18 cellular contexts compared by ENCODE assay signal in the genomic region with DNA sequence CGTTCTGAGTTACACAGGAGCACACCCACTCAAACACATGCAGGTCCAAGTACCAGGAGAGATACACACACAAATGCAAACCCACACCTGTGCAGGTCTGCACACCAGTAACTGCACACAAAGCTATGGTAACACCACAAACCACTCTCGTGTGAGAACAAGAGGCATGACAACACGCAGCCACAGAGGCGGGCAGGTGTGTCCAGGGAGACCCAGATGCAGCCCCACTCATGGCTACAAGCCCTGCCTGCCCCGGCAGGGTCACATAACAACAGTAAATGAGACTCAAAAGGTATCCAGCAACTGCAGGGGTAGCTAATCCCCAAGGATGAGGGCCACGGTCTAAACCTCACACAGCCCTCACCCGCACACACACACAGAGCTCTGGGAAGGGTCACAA. TPM values are rescaled to one million over a fixed set of nuclear protein-coding genes. Genes with fewer than 3 reads are reported as not detected.
DNase-seq lines count a peak whose midpoint lies in the region; ATAC-seq, FAIRE-seq and TF ChIP-seq lines count a peak whose summit lies in the region.
"Had no signal": no experiment of that assay in that cellular context is flagged by ENCODE, and none has a peak within 500 bp of the region (broad histone marks: within the 10 kb centered on the region; RNA-seq: fewer than 3 reads in every experiment).

No MANE protein-coding gene starts in this region.

- no peak overlapping the region for H2AFZ ChIP-seq in OCI-LY7 (ENCODE audit: low read length)
- H2AFZ ChIP-seq in neuronal stem cell (ENCODE audit: low read length), result no peak overlapping the region

- H4K20me1 ChIP-seq in OCI-LY7 (ENCODE audit: insufficient read depth, low read length), result no peaks in the 10 kb centered on the region

- no peak overlapping the region for H2BK5ac ChIP-seq in neuronal stem cell (ENCODE audit: low read length)

- no peak for TF ChIP-seq RAD21 in A549 (conservative IDR thresholded peaks at IDR 0.05 in 1 of 2, IDR thresholded peaks at IDR 0.05 in 1 of 2)

- no peaks in the 10 kb centered on the region for H3K9me3 Mint-ChIP-seq in naive B cell
- H3K9me3 Mint-ChIP-seq: activated B cell treated with CpG ODN at 0.5 μM for 24 hours; activated CD8-positive, alpha-beta T cell treated with anti-CD3 and anti-CD28 coated beads for 36 hours; activated naive CD4-positive, alpha-beta T cell treated with anti-CD3 and anti-CD28 coated beads, Interleukin-2, amount 10 ng/mL, durations not matched to agents 7 days and 5 days; activated T-cell treated with anti-CD3 and anti-CD28 coated beads, Interleukin-2, amount 50 U/mL, for 24 hours; T-helper 1 cell treated with Interleukin-12 subunit alpha and Interleukin-12 subunit beta and Interleukin-4 antibody, amounts not matched to agents 30 μg/mL and 1 μg/mL, for 36 hours had no signal

- no peaks in the 10 kb centered on the region for H3K79me1 ChIP-seq in neuronal stem cell (ENCODE audit: low read depth, low read length)

- no peak overlapping the region for H4K8ac ChIP-seq in neuronal stem cell (ENCODE audit: low read depth, low read length)

- no peak overlapping the region for H2BK12ac ChIP-seq in neuronal stem cell (ENCODE audit: low read length)

- no peak overlapping the region for H4K91ac ChIP-seq in neuronal stem cell (ENCODE audit: low read depth, low read length, poor library complexity)

- H3K9ac ChIP-seq in neuronal stem cell (ENCODE audit: low read depth, low read length, poor library complexity), result no peak overlapping the region

- H3K36me3 Mint-ChIP-seq in naive B cell, result no peaks in the 10 kb centered on the region
- H3K36me3 Mint-ChIP-seq: activated naive CD4-positive, alpha-beta T cell treated with anti-CD3 and anti-CD28 coated beads, Interleukin-2, amount 10 ng/mL, durations not matched to agents 7 days and 5 days had no signal

- no peak for FAIRE-seq in A549 (lab: Jason Lieb, UNC)

- no peak overlapping the region for H3K14ac ChIP-seq in neuronal stem cell (ENCODE audit: low read length)

- intact Hi-C loops in dorsolateral prefrontal cortex (cut with DNase I), result loop anchor here in 1 of 2 donors (5.0 kb wide), 1 partner anchor 36 kb away; no protein-coding TSS in a partner anchor
- intact Hi-C loops in OCI-LY7 (cut with micrococcal nuclease; ENCODE audit: unreplicated experiment), result no loop called here
- intact Hi-C loops in lower leg skin (cut with DNase I; ENCODE audit: low total_unique reads), result no loop called here

- H3K27ac Mint-ChIP-seq in naive B cell, result no peak overlapping the region
- H3K27ac Mint-ChIP-seq: activated B cell treated with CpG ODN at 0.5 μM for 24 hours; activated CD8-positive, alpha-beta T cell treated with anti-CD3 and anti-CD28 coated beads for 36 hours; activated naive CD4-positive, alpha-beta T cell treated with anti-CD3 and anti-CD28 coated beads, Interleukin-2, amount 10 ng/mL, durations not matched to agents 7 days and 5 days; activated T-cell treated with anti-CD3 and anti-CD28 coated beads, Interleukin-2, amount 50 U/mL, for 24 hours; T-helper 1 cell treated with Interleukin-12 subunit alpha and Interleukin-12 subunit beta and Interleukin-4 antibody, amounts not matched to agents 30 μg/mL and 1 μg/mL, for 36 hours had no signal

- H3K27me3 ChIP-seq in dorsolateral prefrontal cortex, result peaks cover 0 to 3% (median 0%) of the 10 kb centered on the region in 45 donors
- H3K27me3 ChIP-seq in neuronal stem cell (ENCODE audit: control insufficient read depth in 3 of 3, insufficient read depth in 3 of 3, low read depth in 1 of 3, low read length in 3 of 3), result peaks cover 0 to 62% (median 19%) of the 10 kb centered on the region in 3 experiments
- H3K27me3 ChIP-seq: right atrium auricular region had no signal

- ATAC-seq in A549 (no peak), naive B cell (ENCODE audit: low read depth in 2 of 2) (no peak)
- ATAC-seq: activated CD8-positive, alpha-beta T cell treated with anti-CD3 and anti-CD28 coated beads for 36 hours had no signal

- CTCF ChIA-PET in A549 (lab: Yijun Ruan, JAX) (interaction anchor here (1.2 to 5.0 kb wide), 3 partner anchors 10 to 110 kb away, joined by 3 to 20 read pairs (median 3); no protein-coding TSS in a partner anchor), OCI-LY7 (lab: Charles Lee; ENCODE audit: unreplicated experiment) (no interaction called here)

- POLR2A ChIA-PET in A549 (lab: Yijun Ruan, JAX), result no interaction called here
- POLR2A ChIA-PET in OCI-LY7 (lab: Charles Lee), result no interaction called here

- no peaks in the 10 kb centered on the region for H3K79me2 ChIP-seq in OCI-LY7 (ENCODE audit: insufficient read depth, low read depth, low read length)

- peak overlapping the region; percentile 97 for H3K4me2 ChIP-seq in A549
- no peak overlapping the region for H3K4me2 ChIP-seq in OCI-LY7 (ENCODE audit: low read length)
- no peak overlapping the region for H3K4me2 ChIP-seq in neuronal stem cell (ENCODE audit: insufficient read depth, low read length, poor library complexity, severe bottlenecking)

- TF ChIP-seq POLR2A in A549 (IDR thresholded peaks at IDR 0.05; ENCODE audit: low read length) (no peak), lower leg skin (IDR thresholded peaks at IDR 0.05) (no peak)

- H3K4ac ChIP-seq in neuronal stem cell (ENCODE audit: low read length), result no peak overlapping the region

- H3K4me3 Mint-ChIP-seq in naive B cell, result peak overlapping the region in 5 of 8 donors; percentile 31 to 83 (median 68)
- H3K4me3 Mint-ChIP-seq: activated B cell treated with CpG ODN at 0.5 μM for 24 hours had no signal

- H3K27ac ChIP-seq in A549, result 0 out of 6 replicates have a peak overlapping the region, but pooled peaks of 1 of the 2 experiments have one; percentile 13
- H3K27ac ChIP-seq in dorsolateral prefrontal cortex, result peak overlapping the region in 16 of 59 donors; percentile 4 to 73 (median 48)
- H3K27ac ChIP-seq in OCI-LY7 (ENCODE audit: low read depth, low read length, poor library complexity, severe bottlenecking), result no peak overlapping the region
- no peak overlapping the region for H3K27ac ChIP-seq in neuronal stem cell (replicated peaks; ENCODE audit: low read length)
- H3K27ac ChIP-seq: coronary artery, neutrophil, right atrium auricular region had no signal

- 44% methylated on average over 4 of the region's 7 CpGs for WGBS in A549 (ENCODE audit: missing lambda C conversion rate)
- WGBS in neuronal stem cell (ENCODE audit: extremely low coverage in 2 of 2, insufficient read length in 2 of 2, insufficient replicate concordance in 1 of 2), 2 donors, result no CpG with 5 or more reads among the region's 7 CpGs
- WGBS in lower leg skin, 2 donors, result 64 to 74% methylated on average over 6 to 7 of the region's 7 CpGs

- no TSS peak for BruUV-seq in OCI-LY7 (replicated peaks; lab: Mats Ljungman, UMichigan)

- H2BK120ac ChIP-seq in neuronal stem cell (ENCODE audit: low read depth, low read length), result no peak overlapping the region

- H3K18ac ChIP-seq in neuronal stem cell (ENCODE audit: low read length), result no peak overlapping the region

- H2BK15ac ChIP-seq in neuronal stem cell (ENCODE audit: low read length), result no peak overlapping the region

- H3K9me3 ChIP-seq in A549, result no peaks in the 10 kb centered on the region
- no peaks in the 10 kb centered on the region for H3K9me3 ChIP-seq in OCI-LY7 (ENCODE audit: low read length)
- no peaks in the 10 kb centered on the region for H3K9me3 ChIP-seq in neuronal stem cell (replicated peaks in 1 of 2; ENCODE audit: control insufficient read depth in 2 of 2, insufficient read depth in 1 of 2, low read depth in 1 of 2, low read length in 2 of 2)
- H3K9me3 ChIP-seq: neutrophil, right atrium auricular region had no signal

- H3K4me3 ChIP-seq in A549 (peak overlapping the region; percentile 58; the same call in 1 of the 3 replicates), dorsolateral prefrontal cortex (peak overlapping the region in 34 of 59 donors; percentile 4 to 54 (median 36)), OCI-LY7 (ENCODE audit: low read depth, low read length, poor library complexity, severe bottlenecking) (no peak overlapping the region), neuronal stem cell (ENCODE audit: low read length in 2 of 2) (no peak overlapping the region), lower leg skin (ENCODE audit: low read depth, poor library complexity, severe bottlenecking) (no peak overlapping the region)
- peak overlapping the region; percentile 64 for H3K4me3 ChIP-seq in Jurkat, Clone E6-1 (ENCODE audit: low read length)
- H3K4me3 ChIP-seq: coronary artery, right atrium auricular region had no signal

- no peaks in the 10 kb centered on the region for H3K9me2 ChIP-seq in OCI-LY7 (ENCODE audit: insufficient read depth, low read length)

- TF ChIP-seq CTCF in A549 (IDR thresholded peaks at IDR 0.05) (no peak), dorsolateral prefrontal cortex (IDR thresholded peaks at IDR 0.05 in 54 of 56, conservative IDR thresholded peaks at IDR 0.05 in 2 of 56; ENCODE audit: low read depth in 1 of 56, partially characterized antibody in 56 of 56) (no peak), OCI-LY7 (conservative IDR thresholded peaks at IDR 0.05; ENCODE audit: low read length) (no peak), lower leg skin (IDR thresholded peaks at IDR 0.05) (no peak)

- no peak overlapping the region for H3K23ac ChIP-seq in neuronal stem cell (ENCODE audit: low read depth, low read length, poor library complexity)

- peaks cover 4 to 10% (median 6%) of the 10 kb centered on the region in 3 donors for H3K4me1 Mint-ChIP-seq in naive B cell

- H3K4me1 ChIP-seq in A549, result peaks cover 39% of the 10 kb centered on the region
- no peaks in the 10 kb centered on the region for H3K4me1 ChIP-seq in OCI-LY7 (ENCODE audit: insufficient read depth, low read length, poor library complexity, severe bottlenecking)
- peaks cover 11 to 14% of the 10 kb centered on the region in 2 donors for H3K4me1 ChIP-seq in neuronal stem cell (ENCODE audit: control insufficient read depth in 2 of 2, insufficient read depth in 1 of 2, low read depth in 1 of 2, low read length in 2 of 2)

- no peak for TF ChIP-seq EP300 in A549 (IDR thresholded peaks at IDR 0.05)

- H3K36me3 ChIP-seq in OCI-LY7 (ENCODE audit: insufficient read depth, low read length), result no peaks in the 10 kb centered on the region
- no peaks in the 10 kb centered on the region for H3K36me3 ChIP-seq in neuronal stem cell (replicated peaks in 1 of 2; ENCODE audit: control insufficient read depth in 2 of 2, insufficient read depth in 2 of 2, low read length in 2 of 2)
- H3K36me3 ChIP-seq: neutrophil, right atrium auricular region had no signal

- peaks cover 42 to 67% (median 54%) of the 10 kb centered on the region in 3 donors for H3K27me3 Mint-ChIP-seq in naive B cell

- DNase-seq in A549 (ENCODE audit: low read depth in 1 of 2, low spot score in 1 of 2) (no peak), dorsolateral prefrontal cortex (no peak), naive B cell (no peak), OCI-LY7 (ENCODE audit: low spot score) (no peak), neuronal stem cell (ENCODE audit: low spot score) (no peak), lower leg skin (ENCODE audit: low spot score in 2 of 2) (no peak)
- DNase-seq in Jurkat, Clone E6-1 (ENCODE audit: low read depth, low spot score), result no peak
- DNase-seq in activated T-cell treated with anti-CD3 and anti-CD28 coated beads, Interleukin-2, amount 50 U/mL, for 48 hours, result no peak
- DNase-seq: activated B cell treated with CpG ODN at 0.5 μM for 24 hours; activated CD8-positive, alpha-beta T cell treated with anti-CD3 and anti-CD28 coated beads for 36 hours; activated naive CD4-positive, alpha-beta T cell treated with anti-CD3 and anti-CD28 coated beads, Interleukin-2, amount 10 ng/mL, durations not matched to agents 7 days and 5 days; activated T-cell treated with anti-CD3 and anti-CD28 coated beads, Interleukin-2, amount 50 U/mL, for 24 hours; NCI-H526 treated with DMSO at 0.1 percent for 48 hours; SHP77 had no signal

- no peak overlapping the region for H2AK5ac ChIP-seq in neuronal stem cell (ENCODE audit: low read depth, low read length)

RNA-seq across cellular contexts. Expression of a gene that starts 48.1 kb away (rescaled TPM):
- polyA plus RNA-seq in A549 (2011; rRNA removed) (16.7 and 21.4 TPM in 2 replicates), A549 (2017; fragmentation: RNase III; extraction: RNeasy Plus Mini Kit Qiagen cat#74134 plus additional on column Dnase treatment) (4.3 to 5.4 TPM (median 5.1 TPM) in 3 replicates), naive B cell (ENCODE audit: low read depth in 6 of 6) (not detected)
- 8.2 and 10.2 TPM in 2 replicates for polyA plus RNA-seq in A549 (2012; cell fraction: cytosol; rRNA removed)
- polyA plus RNA-seq in A549 (2012; cell fraction: nucleus; rRNA removed), result 11.6 and 12.4 TPM in 2 replicates
- 24.1 and 28.7 TPM in 2 replicates for polyA minus RNA-seq in A549 (2011; rRNA and poly(A)+ RNA removed)
- polyA plus RNA-seq in Jurkat, Clone E6-1 (2012; ENCODE audit: insufficient read depth, insufficient read length), result 14.9 TPM
- total RNA-seq in dorsolateral prefrontal cortex (100 to 1,000 TPM; 108 to 286 (median 187) TPM), OCI-LY7 (2022) (not detected in 2 replicates), lower leg skin (1 to 10 TPM; 1.3 to 4.0 (median 2.6) TPM)
- not detected in 2 replicates for total RNA-seq in OCI-LY7 (2014; rRNA removed; shearing (Covaris generic))
- polyA plus RNA-seq in neuronal stem cell (2013, experiment 1 of 2), result 3.2 TPM
- polyA plus RNA-seq in neuronal stem cell (2013, experiment 2 of 2), result 3.1 TPM

Comparison
In these comparisons a context has a peak if more than half of its experiments do, and no peak if none do; other contexts are left out.
1. H3K4me3 ChIP-seq: peak in A549 (single experiment), Jurkat, Clone E6-1 (single experiment) and dorsolateral prefrontal cortex (34 of 59); none in OCI-LY7 (single experiment), neuronal stem cell (0 of 2) and lower leg skin (single experiment).
2. RNA of a gene that starts 48.1 kb away (total RNA-seq): 108 to 286 TPM in dorsolateral prefrontal cortex; 1.3 to 4.0 TPM in lower leg skin and not detected in OCI-LY7; every median in the first group is over 10 times any median in the second.